ENCODE assay signal across 8 cellular contexts in the genomic region with DNA sequence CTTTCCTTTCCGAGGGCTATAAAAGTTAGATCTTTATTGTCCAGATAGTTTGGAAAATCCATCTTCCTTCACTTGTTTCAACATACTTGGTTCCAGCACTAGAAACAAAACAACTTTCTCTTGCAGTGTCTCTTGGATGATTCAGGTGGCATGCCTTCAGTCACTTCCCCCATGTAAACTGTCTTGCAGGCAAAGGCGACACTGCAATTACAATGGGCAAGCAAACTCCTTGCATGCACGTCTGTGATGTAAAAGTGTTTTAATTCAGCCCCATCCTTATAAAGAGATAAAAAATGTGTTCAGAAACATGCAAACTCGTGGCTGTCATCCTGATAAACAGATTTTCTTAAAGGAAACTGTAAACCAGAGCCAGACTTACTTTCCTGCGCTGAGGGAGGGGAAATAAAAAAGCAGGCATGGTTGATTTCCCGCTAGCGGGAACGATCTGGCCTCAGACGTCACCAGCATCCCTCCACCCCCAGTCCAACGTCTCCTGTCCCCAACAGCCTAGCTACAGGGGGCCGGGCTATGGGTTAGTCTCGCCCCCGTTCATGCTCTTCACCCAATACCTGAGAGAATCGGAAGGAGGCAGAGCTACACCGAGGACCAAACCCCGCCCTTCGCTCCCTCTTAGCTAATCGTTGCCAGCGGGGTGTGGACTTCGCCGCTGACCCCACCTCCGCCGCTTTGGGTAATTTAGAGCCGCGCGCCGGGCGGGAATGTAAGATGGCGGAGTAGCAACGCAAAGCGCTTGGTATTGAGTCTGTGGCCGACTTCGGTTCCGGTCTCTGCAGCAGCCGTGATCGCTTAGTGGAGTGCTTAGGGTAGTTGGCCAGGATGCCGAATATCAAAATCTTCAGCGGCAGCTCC. TPM values are rescaled to one million over a fixed set of nuclear protein-coding genes. Genes with fewer than 3 reads are reported as not detected.
DNase-seq lines count a peak whose midpoint lies in the region; ATAC-seq and TF ChIP-seq lines count a peak whose summit lies in the region.

A gene (plus strand): TSS at position 719 of the 870 bp plus-strand sequence. CDS start 119 bp downstream, at position 838.

- no peaks in the 10 kb centered on the region for H3K9me3 Mint-ChIP-seq in activated CD4-positive, alpha-beta T cell treated with anti-CD3 and anti-CD28 coated beads for 36 hours (ENCODE audit: low read depth)

- peaks cover 9% of the 10 kb centered on the region for H3K36me3 Mint-ChIP-seq in activated CD4-positive, alpha-beta T cell treated with anti-CD3 and anti-CD28 coated beads for 36 hours (ENCODE audit: low read depth)

- peak; percentile 100 for ATAC-seq in HG03442 (IDR thresholded peaks at IDR 0.05; ENCODE audit: unreplicated experiment)
- ATAC-seq in activated CD4-positive, alpha-beta T cell treated with anti-CD3 and anti-CD28 coated beads for 36 hours, result peak; percentile 99

- no peak for TF ChIP-seq CTCF in choroid plexus epithelial cell (conservative IDR thresholded peaks at IDR 0.05; ENCODE audit: low read depth, low read length)

- no peaks in the 10 kb centered on the region for H3K27me3 Mint-ChIP-seq in activated CD4-positive, alpha-beta T cell treated with anti-CD3 and anti-CD28 coated beads for 36 hours

- peak within 1 kb of the TSS; percentile 93 for H3K27ac Mint-ChIP-seq in activated CD4-positive, alpha-beta T cell treated with anti-CD3 and anti-CD28 coated beads for 36 hours

- DNase-seq in Ammon's horn (ENCODE audit: low spot score) (peak; percentile 96), GM19238 (ENCODE audit: insufficient read length, low spot score) (peak; percentile 72), NCI-H524 (lab: John Stamatoyannopoulos, UW) (peak; percentile 98), choroid plexus epithelial cell (ENCODE audit: low read depth) (peak; percentile 94), kidney glomerular epithelial cell (lab: John Stamatoyannopoulos, UW) (peak; percentile 68)
- peak; percentile 93 for DNase-seq in activated CD4-positive, alpha-beta T cell treated with anti-CD3 and anti-CD28 coated beads for 36 hours
- peak; percentile 62 to 84 (median 72) for DNase-seq in stimulated activated CD4-positive, alpha-beta T cell treated with anti-CD3 and anti-CD28 coated beads, Interleukin-1b, Interleukin-23, amount 100 ng/mL, for 24 hours (ENCODE audit: low read depth in 4 of 4, low spot score in 1 of 4)

- H3K4me1 Mint-ChIP-seq in activated CD4-positive, alpha-beta T cell treated with anti-CD3 and anti-CD28 coated beads for 36 hours, result peaks cover 27% of the 10 kb centered on the region

- peak within 1 kb of the TSS; percentile 74 for H3K4me3 ChIP-seq in choroid plexus epithelial cell (ENCODE audit: low read depth, low read length)

- peak within 1 kb of the TSS; percentile 89 for H3K4me3 Mint-ChIP-seq in activated CD4-positive, alpha-beta T cell treated with anti-CD3 and anti-CD28 coated beads for 36 hours

- CTCF ChIA-PET in activated CD4-positive, alpha-beta T cell treated with anti-CD3 and anti-CD28 coated beads for 36 hours (lab: Charles Lee), result interaction anchor here (0.5 to 1.7 kb wide), 11 partner anchors 15 to 265 kb away, joined by 3 to 7 read pairs (median 4); a partner anchor contains a TSS

- POLR2A ChIA-PET in activated CD4-positive, alpha-beta T cell treated with anti-CD3 and anti-CD28 coated beads for 36 hours (lab: Charles Lee), result interaction anchor here (0.6 to 2.2 kb wide), 12 partner anchors 14 to 463 kb away, joined by 3 to 20 read pairs (median 3); a partner anchor contains a TSS

- intact Hi-C loops in activated CD4-positive, alpha-beta T cell treated with anti-CD3 and anti-CD28 coated beads for 36 hours (cut with DNase I, micrococcal nuclease), result loop anchor here (1.0 to 10.0 kb wide), 8 partner anchors 26 to 631 kb away; a partner anchor contains a TSS

RNA-seq across cellular contexts. Expression of the gene that starts here (rescaled TPM):
- 100 to 1,000 TPM; 112 to 141 TPM for total RNA-seq in activated CD4-positive, alpha-beta T cell treated with anti-CD3 and anti-CD28 coated beads for 36 hours

Comparison
In these comparisons a context has a peak if more than half of its experiments do, and no peak if none do; other contexts are left out.
1. Peak in every context shown above with its lines: DNase-seq, ATAC-seq and H3K4me3 ChIP-seq.